Comparison of ENCODE assay signal across 21 cellular contexts in genomic region chr4:149910177-149910576, GRCh38.
A peak's percentile ranks its signal among the peaks of the same experiment; 100 is the strongest.
DNase-seq lines count a peak whose midpoint lies in the region; ATAC-seq and TF ChIP-seq lines count a peak whose summit lies in the region.
"Had no signal": no experiment of that assay in that cellular context is flagged by ENCODE, and none has a peak within 500 bp of the region (broad histone marks: within the 10 kb centered on the region; RNA-seq: fewer than 3 reads in every experiment).

No MANE protein-coding gene starts in this region.

- no peaks in the 10 kb centered on the region for H3K36me3 Mint-ChIP-seq in Caco-2 (ENCODE audit: insufficient read depth, unreplicated experiment)
- H3K36me3 Mint-ChIP-seq: CD4-positive, alpha-beta memory T cell had no signal

- no peak overlapping the region for H3K27ac Mint-ChIP-seq in Caco-2 (ENCODE audit: unreplicated experiment)
- H3K27ac Mint-ChIP-seq: CD4-positive, alpha-beta memory T cell had no signal

- H3K27me3 ChIP-seq in GM23248 (replicated peaks; ENCODE audit: insufficient read depth) (no peaks in the 10 kb centered on the region), colonic mucosa (no peaks in the 10 kb centered on the region), Caco-2 (replicated peaks; ENCODE audit: control insufficient read depth, insufficient read depth, low read length) (no peaks in the 10 kb centered on the region)
- H3K27me3 ChIP-seq: BLaER1 treated with 17β-estradiol and CSF1 and Interleukin-3, amounts not matched to agents 10 nM and 100 nM; SJCRH30 had no signal

- no peak overlapping the region for H3K4me3 ChIP-seq in GM23248
- no peak overlapping the region for H3K4me3 ChIP-seq in colonic mucosa
- H3K4me3 ChIP-seq in fibroblast of villous mesenchyme (ENCODE audit: low read depth, low read length): no peak overlapping the region
- no peak overlapping the region for H3K4me3 ChIP-seq in Caco-2 (ENCODE audit: low read depth, low read length)
- H3K4me3 ChIP-seq: BLaER1 treated with 17β-estradiol and CSF1 and Interleukin-3, amounts not matched to agents 10 nM and 100 nM; SJCRH30 had no signal

- H3K36me3 ChIP-seq in GM23248 (ENCODE audit: low read depth) (no peaks in the 10 kb centered on the region), colonic mucosa (no peaks in the 10 kb centered on the region), Caco-2 (ENCODE audit: control insufficient read depth, insufficient read depth, low read length) (no peaks in the 10 kb centered on the region)
- H3K36me3 ChIP-seq: BLaER1 treated with 17β-estradiol and CSF1 and Interleukin-3, amounts not matched to agents 10 nM and 100 nM; SJCRH30 had no signal

- no peak overlapping the region for H3K9ac ChIP-seq in GM23248
- H3K9ac ChIP-seq in colonic mucosa (ENCODE audit: low read depth in 2 of 2, low read length in 2 of 2): no peak overlapping the region
- H3K9ac ChIP-seq: BLaER1 treated with 17β-estradiol and CSF1 and Interleukin-3, amounts not matched to agents 10 nM and 100 nM; KMS-11 had no signal

- no peak for ATAC-seq in activated CD4-positive, CD25-positive, alpha-beta regulatory T cell treated with anti-CD3 and anti-CD28 coated beads, Interleukin-2, amount 50 U/mL, for 24 hours
- ATAC-seq in GM21447 (IDR thresholded peaks at IDR 0.05; ENCODE audit: unreplicated experiment): no peak

- TF ChIP-seq CTCF in colonic mucosa (IDR thresholded peaks at IDR 0.05): no peak
- no peak for TF ChIP-seq CTCF in fibroblast of villous mesenchyme (IDR thresholded peaks at IDR 0.05; ENCODE audit: insufficient read depth, low read depth, low read length)
- TF ChIP-seq CTCF in Caco-2 (IDR thresholded peaks at IDR 0.05; ENCODE audit: insufficient read depth in 1 of 2, low read depth in 1 of 2, low read length in 1 of 2, severe bottlenecking in 1 of 2, unreplicated experiment in 1 of 2): no peak

- H2AFZ ChIP-seq in GM23248: no peak overlapping the region

- no peaks in the 10 kb centered on the region for H3F3A ChIP-seq in GM23248 (ENCODE audit: insufficient read depth)

- H3K9me3 ChIP-seq in GM23248 (ENCODE audit: low read depth) (no peaks in the 10 kb centered on the region), colonic mucosa (no peaks in the 10 kb centered on the region), Caco-2 (no peaks in the 10 kb centered on the region)
- H3K9me3 ChIP-seq: BLaER1 treated with 17β-estradiol and CSF1 and Interleukin-3, amounts not matched to agents 10 nM and 100 nM; SJCRH30 had no signal

- no peak overlapping the region for H3K4me3 Mint-ChIP-seq in Caco-2 (ENCODE audit: unreplicated experiment)
- H3K4me3 Mint-ChIP-seq: CD4-positive, alpha-beta memory T cell had no signal

- no peak overlapping the region for H3K27ac ChIP-seq in GM23248
- H3K27ac ChIP-seq in colonic mucosa: peak overlapping the region; percentile 63
- H3K27ac ChIP-seq: KMS-11, SJCRH30 had no signal

- H3K4me1 Mint-ChIP-seq in Caco-2 (ENCODE audit: low read depth, unreplicated experiment): no peaks in the 10 kb centered on the region
- H3K4me1 Mint-ChIP-seq: CD4-positive, alpha-beta memory T cell had no signal

- CTCF ChIA-PET in Caco-2 (lab: Charles Lee): no interaction called here

- DNase-seq in GM23248 (peak; percentile 11), colonic mucosa (no peak), fibroblast of villous mesenchyme (ENCODE audit: low read depth) (peak; percentile 39), Caco-2 (no peak), NCI-H524 treated with DMSO at 0.1 percent for 48 hours (lab: John Stamatoyannopoulos, UW) (no peak)
- DNase-seq: ACHN; CD4-positive, alpha-beta memory T cell; DMS153; IMR-90; NCI-H1092 treated with DMSO at 0.1 percent for 48 hours; NCI-H1436 treated with DMSO at 0.1 percent for 48 hours; NCI-H2029 treated with DMSO at 0.1 percent for 48 hours; NCI-H226; NCI-H510A treated with DMSO at 0.1 percent for 48 hours; NCI-H774; NK-92 treated with Interleukin-12 subunit alpha and Interleukin-12 subunit beta, amount 100 ng/mL, for 24 hours; SJCRH30 had no signal

- H3K9me3 Mint-ChIP-seq in Caco-2 (ENCODE audit: unreplicated experiment): no peaks in the 10 kb centered on the region
- H3K9me3 Mint-ChIP-seq: CD4-positive, alpha-beta memory T cell had no signal

- no peak overlapping the region for H3K4me2 ChIP-seq in GM23248 (ENCODE audit: unreplicated experiment)
- H3K4me2 ChIP-seq: KMS-11 had no signal

- H4K20me1 ChIP-seq in GM23248 (ENCODE audit: insufficient read depth): no peaks in the 10 kb centered on the region
- H4K20me1 ChIP-seq: BLaER1 treated with 17β-estradiol and CSF1 and Interleukin-3, amounts not matched to agents 10 nM and 100 nM had no signal

- in situ Hi-C loops in GM23248 (cut with MboI): no loop called here

- WGBS in GM23248 (ENCODE audit: low coverage in 1 of 2, low lambda C conversion rate in 2 of 2, missing lambda C conversion rate in 2 of 2), 2 experiments: 31 to 37% methylated on average over 3 of the region's 3 CpGs

- peaks cover 5% of the 10 kb centered on the region; the same call in 1 of the 2 replicates for H3K4me1 ChIP-seq in GM23248 (ENCODE audit: insufficient read depth)
- no peaks in the 10 kb centered on the region for H3K4me1 ChIP-seq in colonic mucosa
- no peaks in the 10 kb centered on the region for H3K4me1 ChIP-seq in Caco-2

- no peaks in the 10 kb centered on the region for H3K9me2 ChIP-seq in GM23248 (ENCODE audit: insufficient read depth)

- no peaks in the 10 kb centered on the region for H3K27me3 Mint-ChIP-seq in Caco-2 (ENCODE audit: insufficient read depth, unreplicated experiment)
- H3K27me3 Mint-ChIP-seq: CD4-positive, alpha-beta memory T cell had no signal

- intact Hi-C loops in colonic mucosa (cut with DNase I): no loop called here
- intact Hi-C loops in Caco-2 (cut with micrococcal nuclease; ENCODE audit: unreplicated experiment): loop anchor here (5.0 kb wide), 1 partner anchor 332 kb away; no protein-coding TSS in a partner anchor

- no TSS peak for BruUV-seq in Caco-2 (replicated peaks; lab: Mats Ljungman, UMichigan)

- POLR2A ChIA-PET in Caco-2 (lab: Charles Lee): no interaction called here

- no peaks in the 10 kb centered on the region for H3K79me2 ChIP-seq in GM23248 (ENCODE audit: insufficient read depth)

Comparison
In these comparisons a context has a peak if more than half of its experiments do, and no peak if none do; other contexts are left out.
1. DNase-seq: peak in GM23248 (single experiment) and fibroblast of villous mesenchyme (single experiment); none in colonic mucosa (single experiment), Caco-2 (0 of 2) and NCI-H524 treated with DMSO at 0.1 percent for 48 hours (single experiment).